In the genomic region with DNA sequence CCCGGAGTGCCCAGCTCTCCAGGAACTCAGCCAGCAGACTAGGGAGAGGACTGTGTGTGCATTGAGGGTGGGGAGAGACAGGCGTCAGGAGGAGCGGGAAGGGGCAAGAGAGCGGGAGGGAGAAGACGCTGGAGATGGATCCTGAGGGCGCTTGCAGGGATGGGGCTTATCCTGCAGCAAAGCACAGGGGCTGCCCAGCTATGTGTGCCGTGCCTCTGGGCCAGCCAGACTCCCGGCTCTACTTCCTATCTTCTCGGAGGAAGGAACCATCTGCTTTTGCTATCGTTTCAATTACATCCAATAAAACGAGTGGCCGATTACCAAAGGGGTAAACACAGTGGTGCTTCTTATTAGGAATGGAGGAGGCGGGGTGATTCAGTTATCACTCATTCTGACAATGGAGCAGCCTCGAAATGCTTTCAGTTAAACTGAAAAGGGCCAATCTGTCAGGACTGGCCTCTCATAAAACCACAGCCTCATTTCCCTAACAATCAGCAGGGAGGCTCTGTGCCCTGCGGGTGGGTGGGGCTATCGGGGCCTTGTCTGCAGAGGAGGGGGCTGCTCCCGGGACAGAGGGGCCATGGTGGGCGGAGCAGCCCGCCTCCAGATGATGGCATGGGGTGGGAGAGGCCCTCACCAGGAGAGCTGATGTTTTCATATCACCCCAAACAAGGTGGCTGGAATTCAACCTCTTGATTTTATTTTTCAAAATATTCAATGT, we compare ENCODE assay signal across 12 cellular contexts.
DNase-seq lines count a peak whose midpoint lies in the region; ATAC-seq and TF ChIP-seq lines count a peak whose summit lies in the region.
"Had no signal": no experiment of that assay in that cellular context is flagged by ENCODE, and none has a peak within 500 bp of the region (broad histone marks: within the 10 kb centered on the region; RNA-seq: fewer than 3 reads in every experiment).

No MANE protein-coding gene starts in this region.

- intact Hi-C loops in activated CD4-positive, alpha-beta T cell treated with anti-CD3 and anti-CD28 coated beads for 36 hours (cut with DNase I, micrococcal nuclease) = no loop called here
- intact Hi-C loops in activated CD4-positive, alpha-beta T cell treated with anti-CD3 and anti-CD28 coated beads, Interleukin-2, amount 10 ng/mL, durations not matched to agents 24 days and 14 days (cut with micrococcal nuclease) = no loop called here

- peak overlapping the region; percentile 31 for H3K27ac Mint-ChIP-seq in activated CD4-positive, alpha-beta T cell treated with anti-CD3 and anti-CD28 coated beads for 36 hours
- no peak overlapping the region for H3K27ac Mint-ChIP-seq in activated CD4-positive, alpha-beta T cell treated with anti-CD3 and anti-CD28 coated beads, Interleukin-2, amount 10 ng/mL, durations not matched to agents 24 days and 14 days
- H3K27ac Mint-ChIP-seq in type B pancreatic cell = no peak overlapping the region
- H3K27ac Mint-ChIP-seq: activated T-helper 2 cell treated with anti-CD3 and anti-CD28 coated beads, Interferon-gamma antibody, Interleukin-2, Interleukin-4, amounts not matched to agents 10 μg/mL and 5 μg/mL and 100 μg/mL, durations not matched to agents 14 hours and 24 hours and 36 hours; stimulated activated naive CD8-positive, alpha-beta T cell treated with anti-CD3 and anti-CD28 coated beads, Interleukin-15, Interleukin-2, amounts not matched to agents 100 ng/mL and 50 ng/mL, for 24 hours had no signal

- ATAC-seq in activated CD4-positive, alpha-beta T cell treated with anti-CD3 and anti-CD28 coated beads for 36 hours = no peak
- ATAC-seq: gastrocnemius medialis had no signal

- peak overlapping the region; percentile 45 for H3K27ac ChIP-seq in OCI-LY1 (ENCODE audit: low read depth, low read length, poor library complexity, severe bottlenecking)
- H3K27ac ChIP-seq: gastrocnemius medialis, SJSA1 had no signal

- no peak overlapping the region for H3K4me3 ChIP-seq in OCI-LY1 (ENCODE audit: low read depth, low read length, poor library complexity, severe bottlenecking)
- H3K4me3 ChIP-seq: gastrocnemius medialis, SJSA1 had no signal

- no peaks in the 10 kb centered on the region for H3K9me3 ChIP-seq in OCI-LY1 (ENCODE audit: low read length)
- H3K9me3 ChIP-seq: gastrocnemius medialis, SJSA1 had no signal

- H3K9me2 ChIP-seq in OCI-LY1 (ENCODE audit: low read depth, low read length) = no peaks in the 10 kb centered on the region

- H2AFZ ChIP-seq in OCI-LY1 (ENCODE audit: low read length) = no peak overlapping the region

- H3K4me1 ChIP-seq in OCI-LY1 (ENCODE audit: insufficient read depth, low read length, severe bottlenecking) = peaks cover 50% of the 10 kb centered on the region
- H3K4me1 ChIP-seq: SJSA1 had no signal

- H4K20me1 ChIP-seq in OCI-LY1 (ENCODE audit: insufficient read depth, low read length) = no peaks in the 10 kb centered on the region

- no peaks in the 10 kb centered on the region for H3F3A ChIP-seq in OCI-LY1 (ENCODE audit: insufficient read depth, low read length)

- no peak overlapping the region; the same call in 1 of the 2 replicates for H3K9ac ChIP-seq in OCI-LY1 (ENCODE audit: low read length)

- H3K4me2 ChIP-seq in OCI-LY1 (ENCODE audit: low read length) = peak overlapping the region; percentile 37; the same call in 1 of the 2 replicates

- no peaks in the 10 kb centered on the region for H3K36me3 ChIP-seq in OCI-LY1 (ENCODE audit: insufficient read depth, low read length)
- H3K36me3 ChIP-seq: gastrocnemius medialis, SJSA1 had no signal

- H3K79me2 ChIP-seq in OCI-LY1 (ENCODE audit: insufficient read depth, low read length) = no peaks in the 10 kb centered on the region

- no peak overlapping the region for H3K4me3 Mint-ChIP-seq in activated CD4-positive, alpha-beta T cell treated with anti-CD3 and anti-CD28 coated beads for 36 hours
- H3K4me3 Mint-ChIP-seq in activated CD4-positive, alpha-beta T cell treated with anti-CD3 and anti-CD28 coated beads, Interleukin-2, amount 10 ng/mL, durations not matched to agents 24 days and 14 days = no peak overlapping the region
- H3K4me3 Mint-ChIP-seq in type B pancreatic cell = peak overlapping the region; percentile 59
- H3K4me3 Mint-ChIP-seq: stimulated activated naive CD8-positive, alpha-beta T cell treated with anti-CD3 and anti-CD28 coated beads, Interleukin-15, Interleukin-2, amounts not matched to agents 100 ng/mL and 50 ng/mL, for 24 hours had no signal

- POLR2A ChIA-PET in activated CD4-positive, alpha-beta T cell treated with anti-CD3 and anti-CD28 coated beads for 36 hours (lab: Charles Lee) = no interaction called here

- no peaks in the 10 kb centered on the region for H3K4me1 Mint-ChIP-seq in activated CD4-positive, alpha-beta T cell treated with anti-CD3 and anti-CD28 coated beads for 36 hours
- H3K4me1 Mint-ChIP-seq in activated CD4-positive, alpha-beta T cell treated with anti-CD3 and anti-CD28 coated beads, Interleukin-2, amount 10 ng/mL, durations not matched to agents 24 days and 14 days = no peaks in the 10 kb centered on the region
- H3K4me1 Mint-ChIP-seq in type B pancreatic cell (ENCODE audit: unreplicated experiment) = peaks cover 45% of the 10 kb centered on the region

- H3K27me3 Mint-ChIP-seq in activated CD4-positive, alpha-beta T cell treated with anti-CD3 and anti-CD28 coated beads for 36 hours = no peaks in the 10 kb centered on the region
- H3K27me3 Mint-ChIP-seq in activated CD4-positive, alpha-beta T cell treated with anti-CD3 and anti-CD28 coated beads, Interleukin-2, amount 10 ng/mL, durations not matched to agents 24 days and 14 days = no peaks in the 10 kb centered on the region
- H3K27me3 Mint-ChIP-seq in type B pancreatic cell = peaks cover 19% of the 10 kb centered on the region
- H3K27me3 Mint-ChIP-seq: stimulated activated naive CD8-positive, alpha-beta T cell treated with anti-CD3 and anti-CD28 coated beads, Interleukin-15, Interleukin-2, amounts not matched to agents 100 ng/mL and 50 ng/mL, for 24 hours had no signal

- TF ChIP-seq CTCF in OCI-LY1 (IDR thresholded peaks at IDR 0.05; ENCODE audit: low read length) = no peak
- TF ChIP-seq CTCF in type B pancreatic cell (conservative IDR thresholded peaks at IDR 0.05) = no peak

- CTCF ChIA-PET in activated CD4-positive, alpha-beta T cell treated with anti-CD3 and anti-CD28 coated beads for 36 hours (lab: Charles Lee) = no interaction called here

- H3K36me3 Mint-ChIP-seq in activated CD4-positive, alpha-beta T cell treated with anti-CD3 and anti-CD28 coated beads for 36 hours (ENCODE audit: low read depth) = peaks cover 2% of the 10 kb centered on the region
- H3K36me3 Mint-ChIP-seq in activated CD4-positive, alpha-beta T cell treated with anti-CD3 and anti-CD28 coated beads, Interleukin-2, amount 10 ng/mL, durations not matched to agents 24 days and 14 days (ENCODE audit: low read depth) = no peaks in the 10 kb centered on the region
- no peaks in the 10 kb centered on the region for H3K36me3 Mint-ChIP-seq in type B pancreatic cell

- DNase-seq in activated CD4-positive, alpha-beta T cell treated with anti-CD3 and anti-CD28 coated beads for 36 hours = no peak
- no peak for DNase-seq in activated CD4-positive, alpha-beta T cell treated with anti-CD3 and anti-CD28 coated beads, Interleukin-2, amount 10 ng/mL, durations not matched to agents 24 days and 14 days
- peak; percentile 8 for DNase-seq in fibroblast of gingiva (ENCODE audit: low read depth)
- no peak for DNase-seq in type B pancreatic cell (ENCODE audit: extremely low spot score, unreplicated experiment)
- DNase-seq in putamen (ENCODE audit: low spot score) = no peak
- no peak for DNase-seq in NCI-H446 (lab: John Stamatoyannopoulos, UW)
- DNase-seq in A172 (ENCODE audit: low spot score) = no peak
- DNase-seq: gastrocnemius medialis had no signal

- H3K27me3 ChIP-seq in OCI-LY1 (ENCODE audit: insufficient read depth, low read length) = no peaks in the 10 kb centered on the region
- H3K27me3 ChIP-seq: gastrocnemius medialis, SJSA1 had no signal

- H3K9me3 Mint-ChIP-seq in activated CD4-positive, alpha-beta T cell treated with anti-CD3 and anti-CD28 coated beads for 36 hours (ENCODE audit: low read depth) = no peaks in the 10 kb centered on the region
- H3K9me3 Mint-ChIP-seq in activated CD4-positive, alpha-beta T cell treated with anti-CD3 and anti-CD28 coated beads, Interleukin-2, amount 10 ng/mL, durations not matched to agents 24 days and 14 days = no peaks in the 10 kb centered on the region
- no peaks in the 10 kb centered on the region for H3K9me3 Mint-ChIP-seq in type B pancreatic cell
- H3K9me3 Mint-ChIP-seq: activated T-helper 2 cell treated with anti-CD3 and anti-CD28 coated beads, Interferon-gamma antibody, Interleukin-2, Interleukin-4, amounts not matched to agents 10 μg/mL and 5 μg/mL and 100 μg/mL, durations not matched to agents 14 hours and 24 hours and 36 hours; stimulated activated naive CD8-positive, alpha-beta T cell treated with anti-CD3 and anti-CD28 coated beads, Interleukin-15, Interleukin-2, amounts not matched to agents 100 ng/mL and 50 ng/mL, for 24 hours had no signal
